ENCODE assay signal across 2 cellular contexts in genomic region chr5:145681686-145682085, GRCh38.
TF ChIP-seq lines count a peak whose summit lies in the region.

No MANE protein-coding gene starts in this region.

TF ChIP-seq in HCT116, 20 proteins besides CTCF, POLR2A, EP300 and RAD21 (continued from another document):
- TF ChIP-seq REST (IDR thresholded peaks at IDR 0.05; ENCODE audit: low read depth) (no peak), CEBPB (IDR thresholded peaks at IDR 0.05; ENCODE audit: low read depth) (peak; percentile 97), SP1 (IDR thresholded peaks at IDR 0.05; ENCODE audit: low read depth) (no peak), EGR1 (IDR thresholded peaks at IDR 0.05; ENCODE audit: low read depth) (no peak), ZNF274 (IDR thresholded peaks at IDR 0.05; ENCODE audit: low read depth, low read length) (no peak), YY1 (IDR thresholded peaks at IDR 0.05; ENCODE audit: extremely low read depth, insufficient replicate concordance, low read depth, low read length) (peak; percentile 36), CBX3 (IDR thresholded peaks at IDR 0.05; ENCODE audit: low read depth) (peak; percentile 82), ELF1 (IDR thresholded peaks at IDR 0.05; ENCODE audit: borderline replicate concordance, low read depth) (no peak), ATF3 (IDR thresholded peaks at IDR 0.05) (peak; percentile 91), MAX (IDR thresholded peaks at IDR 0.05) (peak; percentile 47; the same call in 1 of the 2 replicates), FOSL1 (IDR thresholded peaks at IDR 0.05; ENCODE audit: low read depth) (no peak), EZH2 (IDR thresholded peaks at IDR 0.05) (no peak), POLR2AphosphoS5 (IDR thresholded peaks at IDR 0.05; ENCODE audit: low read depth, low read length) (peak; percentile 25; the same call in 1 of the 2 replicates), ZFX (IDR thresholded peaks at IDR 0.05) (no peak), SIN3A (IDR thresholded peaks at IDR 0.05; ENCODE audit: low read depth) (no peak), EZH2phosphoT487 (IDR thresholded peaks at IDR 0.05; ENCODE audit: borderline replicate concordance) (no peak), ZBTB33 (IDR thresholded peaks at IDR 0.05; ENCODE audit: extremely low read depth, insufficient replicate concordance, low read length) (no peak), TCF7L2 (IDR thresholded peaks at IDR 0.05; ENCODE audit: borderline replicate concordance, extremely low read depth, insufficient read depth, insufficient read length) (peak; percentile 17)

TF ChIP-seq in HepG2, 621 proteins besides CTCF, POLR2A, EP300 and RAD21 (continued from another document and continues in another):
- no peak for TF ChIP-seq ZNF609 (CRISPR knock-in tag; IDR thresholded peaks at IDR 0.05; ENCODE audit: borderline replicate concordance)
- TF ChIP-seq ZNF713 (CRISPR knock-in tag; IDR thresholded peaks at IDR 0.05), result no peak
- TF ChIP-seq KMT2A (CRISPR knock-in tag; IDR thresholded peaks at IDR 0.05), result no peak
- TF ChIP-seq TBP (CRISPR knock-in tag; IDR thresholded peaks at IDR 0.05), result no peak
- no peak for TF ChIP-seq ZNF598 (CRISPR knock-in tag; IDR thresholded peaks at IDR 0.05; ENCODE audit: borderline replicate concordance)
- no peak for TF ChIP-seq ZBTB20 (CRISPR knock-in tag; IDR thresholded peaks at IDR 0.05; ENCODE audit: borderline replicate concordance, low read depth)
- TF ChIP-seq ZNF652 (CRISPR knock-in tag; IDR thresholded peaks at IDR 0.05; ENCODE audit: borderline replicate concordance, low read depth), result no peak
- no peak for TF ChIP-seq ZNF777 (CRISPR knock-in tag; IDR thresholded peaks at IDR 0.05)
- TF ChIP-seq JUNB (CRISPR knock-in tag; IDR thresholded peaks at IDR 0.05; ENCODE audit: borderline replicate concordance), result no peak
- TF ChIP-seq ZNF816 (CRISPR knock-in tag; IDR thresholded peaks at IDR 0.05; ENCODE audit: borderline replicate concordance), result no peak
- TF ChIP-seq REXO4 (CRISPR knock-in tag; IDR thresholded peaks at IDR 0.05; ENCODE audit: borderline replicate concordance), result no peak
- no peak for TF ChIP-seq CBX2 (IDR thresholded peaks at IDR 0.05; ENCODE audit: low read depth, low read length)
- TF ChIP-seq CBX2 (CRISPR knock-in tag; IDR thresholded peaks at IDR 0.05; ENCODE audit: low read depth), result no peak
- peak; percentile 60; the same call in 1 of the 2 replicates for TF ChIP-seq KAT8 (CRISPR knock-in tag; IDR thresholded peaks at IDR 0.05)
- TF ChIP-seq HMG20B (CRISPR knock-in tag; conservative IDR thresholded peaks at IDR 0.05), result no peak
- TF ChIP-seq ZNF672 (CRISPR knock-in tag; IDR thresholded peaks at IDR 0.05), result no peak
- peak; percentile 62; the same call in 1 of the 2 replicates for TF ChIP-seq FOXJ3 (CRISPR knock-in tag; IDR thresholded peaks at IDR 0.05; ENCODE audit: borderline replicate concordance)
- no peak for TF ChIP-seq MXD4 (CRISPR knock-in tag; IDR thresholded peaks at IDR 0.05)
- no peak for TF ChIP-seq SRSF1 (optimal IDR thresholded peaks at IDR 0.05; ENCODE audit: low read depth, low read length)
- no peak for TF ChIP-seq DMAP1 (CRISPR knock-in tag; IDR thresholded peaks at IDR 0.05)
- TF ChIP-seq ARID2 (CRISPR knock-in tag; IDR thresholded peaks at IDR 0.05; ENCODE audit: borderline replicate concordance), result no peak
- no peak for TF ChIP-seq DDIT3 (CRISPR knock-in tag; IDR thresholded peaks at IDR 0.05)
- TF ChIP-seq MED8 (CRISPR knock-in tag; IDR thresholded peaks at IDR 0.05; ENCODE audit: insufficient replicate concordance), result no peak
- peak; percentile 31; the same call in 1 of the 2 replicates for TF ChIP-seq NCOA2 (CRISPR knock-in tag; IDR thresholded peaks at IDR 0.05)
- TF ChIP-seq LCORL (IDR thresholded peaks at IDR 0.05), result no peak
- TF ChIP-seq LCORL (CRISPR knock-in tag; IDR thresholded peaks at IDR 0.05), result no peak
- no peak for TF ChIP-seq CBX1 (IDR thresholded peaks at IDR 0.05; ENCODE audit: low read depth)
- no peak for TF ChIP-seq ZNF556 (CRISPR knock-in tag; IDR thresholded peaks at IDR 0.05; ENCODE audit: borderline replicate concordance)
- no peak for TF ChIP-seq ZSCAN31 (CRISPR knock-in tag; IDR thresholded peaks at IDR 0.05; ENCODE audit: low read depth)
- no peak for TF ChIP-seq MTA1 (CRISPR knock-in tag; IDR thresholded peaks at IDR 0.05; ENCODE audit: borderline replicate concordance)
- TF ChIP-seq ZZZ3 (CRISPR knock-in tag; IDR thresholded peaks at IDR 0.05; ENCODE audit: borderline replicate concordance), result no peak
- no peak for TF ChIP-seq BCL3 (CRISPR knock-in tag; IDR thresholded peaks at IDR 0.05)
- no peak for TF ChIP-seq ZNF318 (CRISPR knock-in tag; IDR thresholded peaks at IDR 0.05)
- no peak for TF ChIP-seq ZMYM3 (CRISPR knock-in tag; IDR thresholded peaks at IDR 0.05)
- TF ChIP-seq HOMEZ (CRISPR knock-in tag; IDR thresholded peaks at IDR 0.05; ENCODE audit: low read depth), result peak; percentile 80
- TF ChIP-seq ZNF567 (CRISPR knock-in tag; IDR thresholded peaks at IDR 0.05; ENCODE audit: borderline replicate concordance), result no peak
- no peak for TF ChIP-seq ZNF776 (CRISPR knock-in tag; IDR thresholded peaks at IDR 0.05)
- no peak for TF ChIP-seq ZNF530 (CRISPR knock-in tag; IDR thresholded peaks at IDR 0.05; ENCODE audit: low read depth)
